Comparison of ENCODE assay signal across 9 cellular contexts in the genomic region with DNA sequence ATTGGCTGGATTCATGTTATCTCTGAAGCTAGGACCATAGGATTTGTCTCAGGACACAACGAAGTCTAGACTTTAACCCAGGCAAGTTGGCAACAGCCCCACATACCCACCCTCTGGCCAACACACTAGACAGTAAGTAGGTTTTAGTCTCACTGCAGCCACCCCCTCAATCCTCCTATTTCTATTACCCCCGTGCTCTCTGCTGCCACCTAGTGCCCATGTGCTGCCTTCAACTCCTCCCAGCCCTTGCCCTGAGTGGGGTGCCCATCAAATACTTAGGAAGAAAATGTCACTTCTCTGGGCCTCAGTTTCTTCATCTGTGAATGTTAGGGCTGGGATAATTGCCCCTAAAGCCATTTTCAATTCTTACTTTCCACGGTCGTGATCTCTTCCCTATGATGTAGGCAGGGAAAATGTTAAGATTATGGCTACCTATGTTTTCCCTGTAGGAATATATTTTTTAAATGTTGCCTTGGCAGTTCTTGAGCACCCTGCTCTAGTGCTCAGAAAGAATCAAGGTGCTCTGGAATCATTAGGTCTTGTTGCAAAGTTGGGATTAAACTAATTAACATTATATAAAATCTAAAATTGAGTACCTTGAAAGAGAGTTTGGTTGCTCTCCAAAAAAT.
DNase-seq lines count a peak whose midpoint lies in the region; ATAC-seq lines count a peak whose summit lies in the region.
"Had no signal": no experiment of that assay in that cellular context is flagged by ENCODE, and none has a peak within 500 bp of the region (broad histone marks: within the 10 kb centered on the region; RNA-seq: fewer than 3 reads in every experiment).

No MANE protein-coding gene starts in this region.

- ATAC-seq in GM21381 (IDR thresholded peaks at IDR 0.05; ENCODE audit: unreplicated experiment), result no peak
- ATAC-seq in GM18907 (IDR thresholded peaks at IDR 0.05; ENCODE audit: unreplicated experiment), result no peak

- H2BK5ac ChIP-seq in mesendoderm (ENCODE audit: low read length) (no peak overlapping the region), neuronal stem cell (ENCODE audit: low read length) (no peak overlapping the region)

- H3K23ac ChIP-seq in mesendoderm (ENCODE audit: low read length) (no peak overlapping the region), neuronal stem cell (ENCODE audit: low read depth, low read length, poor library complexity) (no peak overlapping the region)

- H4K20me1 ChIP-seq in Karpas-422 (ENCODE audit: insufficient read depth, low read depth, low read length), result no peaks in the 10 kb centered on the region

- no peak overlapping the region for H2BK15ac ChIP-seq in mesendoderm (replicated peaks; ENCODE audit: low read depth)
- H2BK15ac ChIP-seq in neuronal stem cell (ENCODE audit: low read length), result no peak overlapping the region

- H3K4me2 ChIP-seq in Karpas-422 (ENCODE audit: low read depth, low read length, poor library complexity, severe bottlenecking) (no peak overlapping the region), mesendoderm (ENCODE audit: low read length) (no peak overlapping the region), neuronal stem cell (ENCODE audit: insufficient read depth, low read length, poor library complexity, severe bottlenecking) (no peak overlapping the region)

- peak; percentile 10 for DNase-seq in EL
- peak; percentile 86 for DNase-seq in Karpas-422
- peak; percentile 41 to 56 for DNase-seq in activated T-cell treated with anti-CD3 and anti-CD28 coated beads, Interleukin-2, amount 50 U/mL, for 48 hours
- peak; percentile 18 for DNase-seq in mesendoderm
- no peak for DNase-seq in neuronal stem cell (ENCODE audit: low spot score)
- DNase-seq in medulla oblongata (ENCODE audit: extremely low spot score), result no peak

- H2BK120ac ChIP-seq in mesendoderm (ENCODE audit: low read depth, low read length) (no peak overlapping the region), neuronal stem cell (ENCODE audit: low read depth, low read length) (no peak overlapping the region)

- H3K18ac ChIP-seq in mesendoderm (ENCODE audit: low read length) (no peak overlapping the region), neuronal stem cell (ENCODE audit: low read length) (no peak overlapping the region)

- no peak overlapping the region for H4K91ac ChIP-seq in neuronal stem cell (ENCODE audit: low read depth, low read length, poor library complexity)

- H3K27ac ChIP-seq in Karpas-422 (ENCODE audit: low read length) (no peak overlapping the region), mesendoderm (ENCODE audit: low read depth, low read length) (no peak overlapping the region), neuronal stem cell (replicated peaks; ENCODE audit: low read length) (no peak overlapping the region)
- H3K27ac ChIP-seq: SJSA1 had no signal

- H3K27me3 ChIP-seq in Karpas-422 (ENCODE audit: low read length), result no peaks in the 10 kb centered on the region
- no peaks in the 10 kb centered on the region for H3K27me3 ChIP-seq in mesendoderm (ENCODE audit: insufficient read depth, low read length, poor library complexity)
- no peaks in the 10 kb centered on the region for H3K27me3 ChIP-seq in neuronal stem cell (ENCODE audit: control insufficient read depth in 3 of 3, insufficient read depth in 3 of 3, low read depth in 1 of 3, low read length in 3 of 3)
- H3K27me3 ChIP-seq: SJSA1 had no signal

- no peak overlapping the region for H4K5ac ChIP-seq in mesendoderm (ENCODE audit: low read length)

- H3K4me1 ChIP-seq in Karpas-422 (ENCODE audit: low read length), result no peaks in the 10 kb centered on the region
- H3K4me1 ChIP-seq in mesendoderm (ENCODE audit: control insufficient read depth, low read depth, low read length), result no peaks in the 10 kb centered on the region
- H3K4me1 ChIP-seq in neuronal stem cell (ENCODE audit: control insufficient read depth in 2 of 2, insufficient read depth in 1 of 2, low read depth in 1 of 2, low read length in 2 of 2), result no peaks in the 10 kb centered on the region
- H3K4me1 ChIP-seq: SJSA1 had no signal

- no peak overlapping the region for H3K56ac ChIP-seq in mesendoderm (ENCODE audit: low read length)

- H2AK5ac ChIP-seq in mesendoderm (ENCODE audit: low read length), result no peak overlapping the region
- no peak overlapping the region for H2AK5ac ChIP-seq in neuronal stem cell (ENCODE audit: low read depth, low read length)

- H4K8ac ChIP-seq in mesendoderm (ENCODE audit: low read depth, low read length), result no peak overlapping the region
- no peak overlapping the region for H4K8ac ChIP-seq in neuronal stem cell (ENCODE audit: low read depth, low read length)

- H3K4ac ChIP-seq in mesendoderm (ENCODE audit: low read depth, low read length), result no peak overlapping the region
- no peak overlapping the region for H3K4ac ChIP-seq in neuronal stem cell (ENCODE audit: low read length)

- H3K9me2 ChIP-seq in Karpas-422 (replicated peaks; ENCODE audit: insufficient read depth, low read length), result no peaks in the 10 kb centered on the region

- no peak overlapping the region for H3K14ac ChIP-seq in neuronal stem cell (ENCODE audit: low read length)

- H3K9ac ChIP-seq in Karpas-422 (ENCODE audit: low read length) (no peak overlapping the region), mesendoderm (ENCODE audit: low read length) (no peak overlapping the region), neuronal stem cell (ENCODE audit: low read depth, low read length, poor library complexity) (no peak overlapping the region)

- no peaks in the 10 kb centered on the region for H3K36me3 ChIP-seq in Karpas-422 (ENCODE audit: insufficient read depth, low read length)
- H3K36me3 ChIP-seq in mesendoderm (ENCODE audit: control insufficient read depth, insufficient read depth, low read length), result no peaks in the 10 kb centered on the region
- H3K36me3 ChIP-seq in neuronal stem cell (replicated peaks in 1 of 2; ENCODE audit: control insufficient read depth in 2 of 2, insufficient read depth in 2 of 2, low read length in 2 of 2), result no peaks in the 10 kb centered on the region
- H3K36me3 ChIP-seq: SJSA1 had no signal

- H3K9me3 ChIP-seq in Karpas-422 (ENCODE audit: low read length), result no peaks in the 10 kb centered on the region
- no peaks in the 10 kb centered on the region for H3K9me3 ChIP-seq in neuronal stem cell (replicated peaks in 1 of 2; ENCODE audit: control insufficient read depth in 2 of 2, insufficient read depth in 1 of 2, low read depth in 1 of 2, low read length in 2 of 2)
- H3K9me3 ChIP-seq: SJSA1 had no signal

- no CpG with 5 or more reads among the region's 4 CpGs for WGBS in mesendoderm (ENCODE audit: extremely low coverage, insufficient coverage, low lambda C conversion rate)
- no CpG with 5 or more reads among the region's 4 CpGs for WGBS in neuronal stem cell (ENCODE audit: extremely low coverage in 2 of 2, insufficient read length in 2 of 2, insufficient replicate concordance in 1 of 2), 2 donors

- no peak overlapping the region for H2BK12ac ChIP-seq in neuronal stem cell (ENCODE audit: low read length)

- H3K79me1 ChIP-seq in mesendoderm (ENCODE audit: low read length) (no peaks in the 10 kb centered on the region), neuronal stem cell (ENCODE audit: low read depth, low read length) (no peaks in the 10 kb centered on the region)

- H3K4me3 ChIP-seq in Karpas-422 (ENCODE audit: low read length) (no peak overlapping the region), mesendoderm (ENCODE audit: low read length) (no peak overlapping the region), neuronal stem cell (ENCODE audit: low read length in 2 of 2) (no peak overlapping the region)
- H3K4me3 ChIP-seq: SJSA1 had no signal

- H2AFZ ChIP-seq in Karpas-422 (ENCODE audit: low read length), result no peak overlapping the region
- H2AFZ ChIP-seq in neuronal stem cell (ENCODE audit: low read length), result no peak overlapping the region

- H3K79me2 ChIP-seq in Karpas-422 (ENCODE audit: low read length) (no peaks in the 10 kb centered on the region), mesendoderm (ENCODE audit: control insufficient read depth, insufficient read depth, low read length) (no peaks in the 10 kb centered on the region)

Comparison
In these comparisons a context has a peak if more than half of its experiments do, and no peak if none do; other contexts are left out.
1. DNase-seq: peak in EL (single experiment), Karpas-422 (single experiment), activated T-cell treated with anti-CD3 and anti-CD28 coated beads, Interleukin-2, amount 50 U/mL, for 48 hours (2 of 2) and mesendoderm (single experiment); none in neuronal stem cell (single experiment) and medulla oblongata (single experiment).